In genomic region chrX:15143050-15143824, GRCh38 we compare ENCODE assay signal across 8 cellular contexts.
DNase-seq lines count a peak whose midpoint lies in the region; ATAC-seq, FAIRE-seq and TF ChIP-seq lines count a peak whose summit lies in the region.

No MANE protein-coding gene starts in this region.

- H3K4me2 ChIP-seq in HepG2 (ENCODE audit: low read depth, low read length), result peak overlapping the region; percentile 55

- no peak overlapping the region for H2AFZ ChIP-seq in HepG2 (ENCODE audit: low read length)

- H3K4me3 ChIP-seq in WERI-Rb-1 (ENCODE audit: low read depth, low read length) (no peak overlapping the region), cardiac fibroblast (replicated peaks in 1 of 2; ENCODE audit: low read depth in 2 of 2, low read length in 2 of 2) (no peak overlapping the region), HepG2 (replicated peaks in 1 of 3; ENCODE audit: insufficient read depth in 1 of 3, low read depth in 2 of 3, low read length in 3 of 3) (0 out of 6 replicates have a peak overlapping the region, but pooled peaks of 1 of the 3 experiments have one; percentile 12)

- WGBS in HepG2 (ENCODE audit: low lambda C conversion rate), result 15% methylated on average over 6 of the region's 6 CpGs

- H4K20me1 ChIP-seq in HepG2 (ENCODE audit: insufficient read depth, low read length), result no peaks in the 10 kb centered on the region

- BruUV-seq in HepG2 (replicated peaks; lab: Mats Ljungman, UMichigan), result no TSS peak

- intact Hi-C loops in HepG2 (cut with micrococcal nuclease; ENCODE audit: unreplicated experiment), result loop anchor here (1.0 to 10.0 kb wide), 6 partner anchors 102 to 1104 kb away; partner anchors contain the start of genes FANCB, GLRA2 and MOSPD2

- H3K36me3 ChIP-seq in WERI-Rb-1 (no peaks in the 10 kb centered on the region), HepG2 (replicated peaks in 1 of 2; ENCODE audit: control insufficient read depth in 1 of 2, insufficient read depth in 2 of 2, low read length in 2 of 2) (no peaks in the 10 kb centered on the region)

- no peaks in the 10 kb centered on the region for H3K9me3 ChIP-seq in WERI-Rb-1 (ENCODE audit: severe bottlenecking)
- no peaks in the 10 kb centered on the region for H3K9me3 ChIP-seq in HepG2 (ENCODE audit: low read length)

- peaks cover 22% of the 10 kb centered on the region for H3K4me1 ChIP-seq in HepG2 (ENCODE audit: insufficient read depth, low read length)

- no peak overlapping the region for H3K9ac ChIP-seq in HepG2 (ENCODE audit: insufficient read depth, low read depth, low read length)

- POLR2A ChIA-PET in HepG2 (lab: Yijun Ruan, JAX), result no interaction called here

- TF ChIP-seq POLR2A in HepG2 (IDR thresholded peaks at IDR 0.05; ENCODE audit: insufficient read depth in 1 of 2, low read depth in 2 of 2, low read length in 2 of 2), result no peak

- H3K27ac ChIP-seq in WERI-Rb-1 (no peak overlapping the region), HepG2 (ENCODE audit: extremely low read length, insufficient read depth, low read length) (no peak overlapping the region)

- in situ Hi-C loops in HepG2 (cut with HindIII; ENCODE audit: extremely low pct_ligation_motif_present, low pct_unique_long_range_greater_than_20kb), result loop anchor here (25.0 kb wide), 1 partner anchor 1056 kb away; no protein-coding TSS in a partner anchor

- peak; percentile 78 for ATAC-seq in GM21526 (IDR thresholded peaks at IDR 0.05; ENCODE audit: low FRiP score, unreplicated experiment)
- peak; percentile 89 for ATAC-seq in HepG2
- ATAC-seq in HG02763 (IDR thresholded peaks at IDR 0.05; ENCODE audit: unreplicated experiment), result no peak

- H3K79me2 ChIP-seq in HepG2 (ENCODE audit: insufficient read depth, low read length), result no peaks in the 10 kb centered on the region

- peaks cover 32% of the 10 kb centered on the region for H3K27me3 ChIP-seq in WERI-Rb-1 (ENCODE audit: insufficient read depth, low read depth, severe bottlenecking)
- no peaks in the 10 kb centered on the region for H3K27me3 ChIP-seq in HepG2 (ENCODE audit: control insufficient read depth in 1 of 2, insufficient read depth in 2 of 2, low read length in 2 of 2)

- no peak for TF ChIP-seq RAD21 in HepG2 (CRISPR knock-in tag; IDR thresholded peaks at IDR 0.05)

- TF ChIP-seq EP300 in HepG2 (IDR thresholded peaks at IDR 0.05; ENCODE audit: low read depth in 2 of 2, low read length in 2 of 2) (no peak; a peak in 1 of 4 replicates), HepG2 (CRISPR knock-in tag; IDR thresholded peaks at IDR 0.05; ENCODE audit: borderline replicate concordance) (no peak)

- TF ChIP-seq CTCF in WERI-Rb-1 (IDR thresholded peaks at IDR 0.05; ENCODE audit: low read depth, low read length) (peak; percentile 78), cardiac fibroblast (IDR thresholded peaks at IDR 0.05; ENCODE audit: low read depth, low read length) (peak; percentile 55), HepG2 (CRISPR knock-in tag; IDR thresholded peaks at IDR 0.05) (peak; percentile 66)

- CTCF ChIA-PET in HepG2 (lab: Yijun Ruan, JAX; ENCODE audit: low intra/inter-chr PET ratio, low total read pairs), result interaction anchor here (0.8 kb wide), 2 partner anchors 1047 to 1104 kb away, joined by 3 to 4 read pairs; no protein-coding TSS in a partner anchor

- no peak for FAIRE-seq in HepG2 (lab: Jason Lieb, UNC)

- DNase-seq in DMS53 (lab: John Stamatoyannopoulos, UW) (peak; percentile 54), NCI-H1105 (lab: John Stamatoyannopoulos, UW) (peak; percentile 23), WERI-Rb-1 (peak; percentile 39), cardiac fibroblast (ENCODE audit: low read depth in 2 of 2) (peak; percentile 46 to 48), HepG2 (ENCODE audit: low spot score) (peak; percentile 45)
- DNase-seq in stimulated activated CD8-positive, alpha-beta memory T cell treated with anti-CD3 and anti-CD28 coated beads, Interleukin-2, amount 100 ng/mL, for 1 hour (ENCODE audit: low read depth in 2 of 2), result peak; percentile 23

TF ChIP-seq in HepG2, 621 proteins besides CTCF, POLR2A, EP300 and RAD21:
- TF ChIP-seq ZNF615 (CRISPR knock-in tag; IDR thresholded peaks at IDR 0.05; ENCODE audit: borderline replicate concordance), result no peak
- no peak for TF ChIP-seq TOE1 (CRISPR knock-in tag; IDR thresholded peaks at IDR 0.05)
- TF ChIP-seq STAG1 (CRISPR knock-in tag; IDR thresholded peaks at IDR 0.05), result peak; percentile 63
- no peak for TF ChIP-seq RBM22 (optimal IDR thresholded peaks at IDR 0.05; ENCODE audit: low read length)
- TF ChIP-seq SMC3 (IDR thresholded peaks at IDR 0.05; ENCODE audit: low read length), result peak; percentile 41; the same call in 1 of the 2 replicates
- TF ChIP-seq MAFF (IDR thresholded peaks at IDR 0.05; ENCODE audit: low read depth, low read length), result no peak
- TF ChIP-seq ZFP36L1 (CRISPR knock-in tag; IDR thresholded peaks at IDR 0.05), result no peak
- no peak for TF ChIP-seq NFYB (CRISPR knock-in tag; IDR thresholded peaks at IDR 0.05)
- TF ChIP-seq TOPORS (CRISPR knock-in tag; IDR thresholded peaks at IDR 0.05), result no peak
- TF ChIP-seq E2F2 (CRISPR knock-in tag; IDR thresholded peaks at IDR 0.05; ENCODE audit: borderline replicate concordance), result no peak
- TF ChIP-seq ZNF274 (CRISPR knock-in tag; IDR thresholded peaks at IDR 0.05), result no peak
TF ChIP-seq in HepG2: peak in this region for 2.
